In the genomic region with DNA sequence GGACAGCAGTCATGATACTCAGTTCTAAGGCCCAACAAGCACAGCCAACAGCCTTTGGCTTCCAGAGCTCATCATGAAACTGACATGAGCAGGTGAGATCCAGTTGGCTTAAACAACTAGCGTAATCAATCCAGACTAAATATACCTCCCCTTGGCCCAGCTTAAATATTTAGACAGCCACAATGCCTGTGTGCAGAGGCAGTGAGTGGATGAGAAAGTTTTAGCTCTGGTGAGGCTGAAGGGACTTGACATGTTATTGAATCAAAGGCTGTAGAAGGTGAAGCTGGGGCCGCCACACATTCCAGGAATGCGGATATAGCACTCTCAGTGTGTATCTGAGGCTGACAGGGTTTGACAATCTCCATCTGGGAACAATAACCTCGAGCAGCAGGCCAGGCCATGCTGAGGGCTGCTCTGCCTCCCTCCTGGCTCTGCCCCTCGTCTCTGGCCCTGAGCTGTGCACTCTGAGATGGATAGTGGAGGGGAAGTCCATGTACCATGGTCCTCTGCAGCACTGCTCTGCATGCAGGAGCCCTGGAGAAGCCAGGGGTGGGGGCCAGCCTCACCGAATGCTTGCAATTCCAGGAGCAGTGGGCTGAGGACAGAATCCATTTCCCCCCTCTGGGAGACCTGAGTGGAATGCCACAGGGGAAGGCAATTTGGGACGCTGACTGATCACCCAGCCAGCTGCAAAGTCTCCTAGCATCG, we compare ENCODE assay signal across 1 cellular context.
TF ChIP-seq lines count a peak whose summit lies in the region.

No MANE protein-coding gene starts in this region.

TF ChIP-seq in SK-N-SH, 30 proteins besides CTCF, POLR2A, EP300 and RAD21 (continued from another document):
- TF ChIP-seq ZBTB33 (IDR thresholded peaks at IDR 0.05; ENCODE audit: borderline replicate concordance, low read depth) (0 out of 2 replicates have a peak, but pooled peaks have one; percentile 43), JUND (IDR thresholded peaks at IDR 0.05) (peak; percentile 18; the same call in 1 of the 2 replicates), USF1 (IDR thresholded peaks at IDR 0.05; ENCODE audit: borderline replicate concordance, low read depth) (no peak), TCF12 (IDR thresholded peaks at IDR 0.05) (peak; percentile 92), FOSL2 (IDR thresholded peaks at IDR 0.05; ENCODE audit: borderline replicate concordance, low read depth) (no peak), TEAD4 (IDR thresholded peaks at IDR 0.05; ENCODE audit: borderline replicate concordance, insufficient read depth) (peak; percentile 65), POLR2AphosphoS5 (IDR thresholded peaks at IDR 0.05; ENCODE audit: low read depth, low read length) (peak; percentile 63), RCOR1 (IDR thresholded peaks at IDR 0.05; ENCODE audit: low read length) (peak; percentile 48; the same call in 1 of the 2 replicates), SMC3 (IDR thresholded peaks at IDR 0.05; ENCODE audit: low read depth, low read length) (no peak), RFX5 (IDR thresholded peaks at IDR 0.05; ENCODE audit: low read length) (no peak), EZH2phosphoT487 (IDR thresholded peaks at IDR 0.05; ENCODE audit: borderline replicate concordance, low read depth) (no peak), NRF1 (IDR thresholded peaks at IDR 0.05; ENCODE audit: low read depth, low read length) (no peak), SIN3A (IDR thresholded peaks at IDR 0.05; ENCODE audit: borderline replicate concordance, low read depth, low read length) (peak; percentile 67; the same call in 1 of the 2 replicates), REST (IDR thresholded peaks at IDR 0.05; ENCODE audit: low read depth, low read length) (0 out of 2 replicates have a peak, but pooled peaks have one; percentile 25), USF2 (IDR thresholded peaks at IDR 0.05; ENCODE audit: borderline replicate concordance, low read depth, low read length) (no peak), GABPA (IDR thresholded peaks at IDR 0.05; ENCODE audit: low read depth) (no peak), YY1 (IDR thresholded peaks at IDR 0.05; ENCODE audit: low read depth) (no peak), TAF1 (IDR thresholded peaks at IDR 0.05; ENCODE audit: borderline replicate concordance, low read depth, low read length) (no peak), MAX (IDR thresholded peaks at IDR 0.05; ENCODE audit: low read depth) (peak; percentile 51; the same call in 1 of the 2 replicates)
